1 cellular context compared by ENCODE assay signal in genomic region chr12:43586646-43587245, GRCh38.
TF ChIP-seq lines count a peak whose summit lies in the region.

No MANE protein-coding gene starts in this region.

TF ChIP-seq in HEK293, 187 proteins besides CTCF, POLR2A, EP300 and RAD21 (continued from another document):
- TF ChIP-seq BCL11A (tag by site-specific recombination; IDR thresholded peaks at IDR 0.05; ENCODE audit: low read depth) (no peak), ZNF292 (tag by site-specific recombination; IDR thresholded peaks at IDR 0.05; ENCODE audit: borderline replicate concordance, low read depth) (no peak), SCRT2 (tag by site-specific recombination; IDR thresholded peaks at IDR 0.05) (peak; percentile 68), ZNF473 (tag by site-specific recombination; IDR thresholded peaks at IDR 0.05) (no peak), SETDB1 (IDR thresholded peaks at IDR 0.05; ENCODE audit: insufficient read length, low read length) (peak; percentile 20), ZNF140 (tag by site-specific recombination; IDR thresholded peaks at IDR 0.05) (0 out of 2 replicates have a peak, but pooled peaks have one; percentile 7), ZFP37 (tag by site-specific recombination; IDR thresholded peaks at IDR 0.05) (no peak), ZNF239 (tag by site-specific recombination; IDR thresholded peaks at IDR 0.05) (no peak), SP3 (tag by site-specific recombination; IDR thresholded peaks at IDR 0.05) (no peak), ZNF843 (tag by site-specific recombination; IDR thresholded peaks at IDR 0.05) (no peak), ZNF366 (tag by site-specific recombination; conservative IDR thresholded peaks at IDR 0.05) (0 out of 2 replicates have a peak, but pooled peaks have one; percentile 20), GLIS1 (tag by site-specific recombination; IDR thresholded peaks at IDR 0.05) (no peak), ZNF37A (tag by site-specific recombination; IDR thresholded peaks at IDR 0.05) (no peak), ZNF114 (tag by site-specific recombination; IDR thresholded peaks at IDR 0.05) (no peak), KLF8 (tag by site-specific recombination; IDR thresholded peaks at IDR 0.05) (no peak), ZFP3 (tag by site-specific recombination; IDR thresholded peaks at IDR 0.05; ENCODE audit: low read depth) (no peak), ZNF394 (tag by site-specific recombination; IDR thresholded peaks at IDR 0.05; ENCODE audit: borderline replicate concordance) (no peak), ZBTB10 (tag by site-specific recombination; IDR thresholded peaks at IDR 0.05) (no peak), ZNF544 (tag by site-specific recombination; IDR thresholded peaks at IDR 0.05) (no peak), SP2 (tag by site-specific recombination; IDR thresholded peaks at IDR 0.05) (no peak), ZSCAN23 (tag by site-specific recombination; IDR thresholded peaks at IDR 0.05) (no peak), TCF7L2 (IDR thresholded peaks at IDR 0.05; ENCODE audit: borderline replicate concordance, low read depth, low read length) (no peak), TSHZ1 (tag by site-specific recombination; IDR thresholded peaks at IDR 0.05; ENCODE audit: borderline replicate concordance) (no peak), ZNF660 (tag by site-specific recombination; IDR thresholded peaks at IDR 0.05) (no peak), ZNF623 (tag by site-specific recombination; IDR thresholded peaks at IDR 0.05) (no peak), ZNF248 (tag by site-specific recombination; IDR thresholded peaks at IDR 0.05) (no peak), ZNF837 (tag by site-specific recombination; IDR thresholded peaks at IDR 0.05) (no peak)
